1 cellular context compared by ENCODE assay signal in genomic region chr4:146175541-146176453, GRCh38.
TF ChIP-seq lines count a peak whose summit lies in the region.

LSM6 (plus strand) TSS chr4:146175718; CDS start chr4:146182922, 7,204 bp downstream.

TF ChIP-seq in HepG2, 621 proteins besides CTCF, POLR2A, EP300 and RAD21 (continued from another document and continues in another):
- TF ChIP-seq THAP7 (CRISPR knock-in tag; IDR thresholded peaks at IDR 0.05) (no peak), MXI1 (IDR thresholded peaks at IDR 0.05; ENCODE audit: borderline replicate concordance, low read depth, low read length) (peak; percentile 59; the same call in 1 of the 3 replicates), PPARG (CRISPR knock-in tag; conservative IDR thresholded peaks at IDR 0.05) (0 out of 2 replicates have a peak, but pooled peaks have one; percentile 31), GABPB1 (CRISPR knock-in tag; IDR thresholded peaks at IDR 0.05) (peak; percentile 77), KDM5B (CRISPR knock-in tag; IDR thresholded peaks at IDR 0.05; ENCODE audit: borderline replicate concordance) (peak; percentile 86; the same call in 1 of the 2 replicates), ZNF782 (CRISPR knock-in tag; IDR thresholded peaks at IDR 0.05; ENCODE audit: borderline replicate concordance) (peak; percentile 64), ZMYM2 (CRISPR knock-in tag; IDR thresholded peaks at IDR 0.05) (no peak), ZSCAN20 (CRISPR knock-in tag; IDR thresholded peaks at IDR 0.05; ENCODE audit: borderline replicate concordance) (no peak), HDAC2 (CRISPR knock-in tag; IDR thresholded peaks at IDR 0.05) (peak; percentile 4; the same call in 1 of the 2 replicates), ZNF776 (CRISPR knock-in tag; IDR thresholded peaks at IDR 0.05) (peak; percentile 81), ZNF800 (CRISPR knock-in tag; IDR thresholded peaks at IDR 0.05) (peak; percentile 26; the same call in 1 of the 2 replicates), TCF7 (IDR thresholded peaks at IDR 0.05; ENCODE audit: low read depth) (no peak; the same call in 1 of the 2 replicates), SOX6 (IDR thresholded peaks at IDR 0.05) (no peak), SOX6 (CRISPR knock-in tag; IDR thresholded peaks at IDR 0.05) (no peak), ATF2 (CRISPR knock-in tag; IDR thresholded peaks at IDR 0.05) (peak; percentile 21; the same call in 1 of the 2 replicates), ZNF256 (CRISPR knock-in tag; conservative IDR thresholded peaks at IDR 0.05) (no peak), KAT8 (CRISPR knock-in tag; IDR thresholded peaks at IDR 0.05) (peak; percentile 87), ARID3A (IDR thresholded peaks at IDR 0.05; ENCODE audit: low read depth, low read length) (no peak), ZNF770 (CRISPR knock-in tag; IDR thresholded peaks at IDR 0.05) (peak; percentile 53; the same call in 1 of the 2 replicates), ZNF20 (CRISPR knock-in tag; IDR thresholded peaks at IDR 0.05) (no peak), ASH2L (IDR thresholded peaks at IDR 0.05; ENCODE audit: insufficient read length, low read depth, low read length) (peak; percentile 100), ZNF841 (CRISPR knock-in tag; IDR thresholded peaks at IDR 0.05; ENCODE audit: borderline replicate concordance) (no peak), BCL3 (CRISPR knock-in tag; IDR thresholded peaks at IDR 0.05) (peak; percentile 81; the same call in 1 of the 2 replicates), PITX1 (CRISPR knock-in tag; IDR thresholded peaks at IDR 0.05) (0 out of 2 replicates have a peak, but pooled peaks have one; percentile 38), POGK (CRISPR knock-in tag; conservative IDR thresholded peaks at IDR 0.05) (peak; percentile 64; the same call in 1 of the 2 replicates), NONO (IDR thresholded peaks at IDR 0.05) (no peak), NONO (CRISPR knock-in tag; conservative IDR thresholded peaks at IDR 0.05) (no peak), KDM1A (CRISPR knock-in tag; IDR thresholded peaks at IDR 0.05) (no peak), ZNF367 (CRISPR knock-in tag; IDR thresholded peaks at IDR 0.05; ENCODE audit: borderline replicate concordance) (no peak), TOE1 (CRISPR knock-in tag; IDR thresholded peaks at IDR 0.05) (0 out of 2 replicates have a peak, but pooled peaks have one; percentile 40), IKZF4 (CRISPR knock-in tag; IDR thresholded peaks at IDR 0.05; ENCODE audit: borderline replicate concordance, low read depth, not compliant biosample characterization) (peak; percentile 74), ZNF777 (CRISPR knock-in tag; IDR thresholded peaks at IDR 0.05) (peak; percentile 44; the same call in 1 of the 2 replicates), ZGPAT (CRISPR knock-in tag; IDR thresholded peaks at IDR 0.05) (peak; percentile 85), ZNF678 (CRISPR knock-in tag; IDR thresholded peaks at IDR 0.05) (peak; percentile 88), ZNF691 (CRISPR knock-in tag; IDR thresholded peaks at IDR 0.05; ENCODE audit: borderline replicate concordance, low read depth) (no peak), RAD51 (IDR thresholded peaks at IDR 0.05; ENCODE audit: borderline replicate concordance) (no peak), ZXDC (CRISPR knock-in tag; IDR thresholded peaks at IDR 0.05) (peak; percentile 58; the same call in 1 of the 2 replicates), ZNF749 (CRISPR knock-in tag; IDR thresholded peaks at IDR 0.05; ENCODE audit: borderline replicate concordance) (peak; percentile 79; the same call in 1 of the 2 replicates), ZMAT3 (CRISPR knock-in tag; conservative IDR thresholded peaks at IDR 0.05) (peak; percentile 70; the same call in 1 of the 2 replicates), ATF4 (CRISPR knock-in tag; IDR thresholded peaks at IDR 0.05) (no peak), ZNF101 (CRISPR knock-in tag; IDR thresholded peaks at IDR 0.05; ENCODE audit: borderline replicate concordance, low read depth) (peak; percentile 49; the same call in 1 of the 2 replicates), EHMT2 (IDR thresholded peaks at IDR 0.05; ENCODE audit: borderline replicate concordance, low read depth, low read length) (no peak)
